In the genomic region with DNA sequence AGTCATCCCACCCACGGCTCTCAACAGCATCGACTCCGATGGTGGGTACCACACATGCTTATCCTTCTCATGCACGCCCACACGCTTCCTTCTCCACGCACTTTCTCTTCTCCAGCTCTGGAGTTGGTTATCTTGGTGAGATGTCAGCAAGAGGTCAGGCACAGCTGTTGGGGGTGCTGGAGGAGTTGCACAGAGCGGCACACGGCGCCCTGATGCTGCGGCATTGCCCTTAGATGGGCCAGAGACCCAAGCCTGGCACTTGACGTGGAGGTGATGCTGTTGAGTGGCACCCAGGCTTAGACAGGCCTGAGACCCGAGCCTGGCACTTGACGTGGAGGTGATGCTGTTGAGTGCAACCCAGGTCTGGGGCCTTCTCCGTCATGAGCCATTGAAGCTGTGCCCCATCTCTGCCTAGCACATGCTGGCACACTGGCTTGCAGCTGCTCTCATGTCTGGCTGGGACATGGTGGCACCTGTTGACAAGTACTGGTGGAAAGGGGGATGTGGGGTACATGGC, we compare ENCODE assay signal across 17 cellular contexts.
"Had no signal": no experiment of that assay in that cellular context is flagged by ENCODE, and none has a peak within 500 bp of the region (broad histone marks: within the 10 kb centered on the region; RNA-seq: fewer than 3 reads in every experiment).

No MANE protein-coding gene starts in this region.

- H3K4me3 Mint-ChIP-seq: activated naive CD4-positive, alpha-beta T cell treated with anti-CD3 and anti-CD28 coated beads, Interleukin-2, amount 50 U/mL, for 24 hours; effector memory CD8-positive, alpha-beta T cell; type B pancreatic cell had no signal

- H3K36me3 Mint-ChIP-seq: type B pancreatic cell had no signal

- H3K27ac ChIP-seq: brain microvascular endothelial cell, foreskin keratinocyte, pancreas, skin epidermis, suprapubic skin had no signal

- H3K4me3 ChIP-seq: pancreas, skin epidermis, suprapubic skin had no signal

- H3K27ac Mint-ChIP-seq: activated naive CD4-positive, alpha-beta T cell treated with anti-CD3 and anti-CD28 coated beads, Interleukin-2, amount 50 U/mL, for 24 hours; activated T-helper 2 cell treated with anti-CD3 and anti-CD28 coated beads, Interferon-gamma antibody, Interleukin-2, Interleukin-4, amounts not matched to agents 10 μg/mL and 5 μg/mL and 100 μg/mL, durations not matched to agents 14 hours and 24 hours and 36 hours; effector memory CD8-positive, alpha-beta T cell; type B pancreatic cell had no signal

- H3K27me3 Mint-ChIP-seq: activated naive CD4-positive, alpha-beta T cell treated with anti-CD3 and anti-CD28 coated beads, Interleukin-2, amount 50 U/mL, for 24 hours; effector memory CD8-positive, alpha-beta T cell; type B pancreatic cell had no signal

- H3K9me3 ChIP-seq: pancreas, suprapubic skin had no signal

- H3K4me1 ChIP-seq: foreskin keratinocyte, pancreas, suprapubic skin had no signal

- H3K9me3 Mint-ChIP-seq: activated naive CD4-positive, alpha-beta T cell treated with anti-CD3 and anti-CD28 coated beads, Interleukin-2, amount 50 U/mL, for 24 hours; effector memory CD8-positive, alpha-beta T cell; type B pancreatic cell had no signal

- DNase-seq: activated CD4-positive, alpha-beta T cell treated with anti-CD3 and anti-CD28 coated beads, Interleukin-2, amount 50 U/mL, for 1 hour; activated T-cell treated with anti-CD3 and anti-CD28 coated beads for 4 hours; anterior cingulate cortex; brain microvascular endothelial cell; dermis blood vessel endothelial cell; effector memory CD8-positive, alpha-beta T cell; foreskin keratinocyte; pancreas; stimulated activated CD4-positive, alpha-beta T cell treated with anti-CD3 and anti-CD28 coated beads, Interleukin-15, amount 100 ng/mL, for 24 hours; stimulated activated CD4-positive, alpha-beta T cell treated with anti-CD3 and anti-CD28 coated beads, Interleukin-4, amount 100 ng/mL, for 1 hour; stimulated activated naive CD8-positive, alpha-beta T cell treated with anti-CD3 and anti-CD28 coated beads, Interleukin-15, Interleukin-2, amounts not matched to agents 100 U/mL and 50 U/mL, for 24 hours; SW 1271 had no signal

- H3K27me3 ChIP-seq: brain microvascular endothelial cell, foreskin keratinocyte, pancreas, suprapubic skin had no signal

- H3K36me3 ChIP-seq: pancreas had no signal

- ATAC-seq: effector memory CD8-positive, alpha-beta T cell; foreskin keratinocyte; pancreas; stimulated activated naive CD8-positive, alpha-beta T cell treated with anti-CD3 and anti-CD28 coated beads, Interleukin-15, Interleukin-2, amounts not matched to agents 100 U/mL and 50 U/mL, for 24 hours had no signal
